In genomic region chr1:192506741-192507155, GRCh38 we compare ENCODE assay signal across 9 cellular contexts.
DNase-seq lines count a peak whose midpoint lies in the region; ATAC-seq and TF ChIP-seq lines count a peak whose summit lies in the region.
"Had no signal": no experiment of that assay in that cellular context is flagged by ENCODE, and none has a peak within 500 bp of the region (broad histone marks: within the 10 kb centered on the region; RNA-seq: fewer than 3 reads in every experiment).

No MANE protein-coding gene starts in this region.

- H3K4me1 Mint-ChIP-seq in activated naive CD8-positive, alpha-beta T cell treated with anti-CD3 and anti-CD28 coated beads, Interleukin-2, amount 50 U/mL, for 24 hours = no peaks in the 10 kb centered on the region
- H3K4me1 Mint-ChIP-seq in neural progenitor cell = peaks cover 2% of the 10 kb centered on the region

- H3K9me3 Mint-ChIP-seq in activated naive CD8-positive, alpha-beta T cell treated with anti-CD3 and anti-CD28 coated beads, Interleukin-2, amount 50 U/mL, for 24 hours = no peaks in the 10 kb centered on the region
- H3K9me3 Mint-ChIP-seq in neural progenitor cell = no peaks in the 10 kb centered on the region

- no peaks in the 10 kb centered on the region for H3K9me3 ChIP-seq in neural progenitor cell (ENCODE audit: low read depth)
- H3K9me3 ChIP-seq in tibial nerve = no peaks in the 10 kb centered on the region

- no peak overlapping the region for H3K4me2 ChIP-seq in neural progenitor cell

- H3K4me3 Mint-ChIP-seq in activated naive CD8-positive, alpha-beta T cell treated with anti-CD3 and anti-CD28 coated beads, Interleukin-2, amount 50 U/mL, for 24 hours = no peak overlapping the region
- H3K4me3 Mint-ChIP-seq in neural progenitor cell = no peak overlapping the region

- no peaks in the 10 kb centered on the region for H3K36me3 Mint-ChIP-seq in activated naive CD8-positive, alpha-beta T cell treated with anti-CD3 and anti-CD28 coated beads, Interleukin-2, amount 50 U/mL, for 24 hours (ENCODE audit: low read depth)
- no peaks in the 10 kb centered on the region for H3K36me3 Mint-ChIP-seq in neural progenitor cell

- H3F3A ChIP-seq in neural progenitor cell (ENCODE audit: low read depth) = no peaks in the 10 kb centered on the region

- no peaks in the 10 kb centered on the region for H3K27me3 Mint-ChIP-seq in activated naive CD8-positive, alpha-beta T cell treated with anti-CD3 and anti-CD28 coated beads, Interleukin-2, amount 50 U/mL, for 24 hours
- no peaks in the 10 kb centered on the region for H3K27me3 Mint-ChIP-seq in neural progenitor cell (ENCODE audit: insufficient read depth, low read depth)

- ATAC-seq in GM21526 (IDR thresholded peaks at IDR 0.05; ENCODE audit: low FRiP score, unreplicated experiment) (peak; percentile 92), HG03558 (IDR thresholded peaks at IDR 0.05; ENCODE audit: extremely low read depth, unreplicated experiment) (peak; percentile 98)
- ATAC-seq in activated naive CD8-positive, alpha-beta T cell treated with anti-CD3 and anti-CD28 coated beads, Interleukin-2, amount 50 U/mL, for 24 hours = peak; percentile 61

- peak; percentile 55 for TF ChIP-seq CTCF in neural progenitor cell (IDR thresholded peaks at IDR 0.05)
- TF ChIP-seq CTCF in tibial nerve (IDR thresholded peaks at IDR 0.05) = no peak

- H3K27me3 ChIP-seq in neural progenitor cell = no peaks in the 10 kb centered on the region
- H3K27me3 ChIP-seq in tibial nerve = no peaks in the 10 kb centered on the region

- H4K20me1 ChIP-seq in neural progenitor cell (ENCODE audit: low read depth) = no peaks in the 10 kb centered on the region

- no peak overlapping the region for H3K27ac Mint-ChIP-seq in activated naive CD8-positive, alpha-beta T cell treated with anti-CD3 and anti-CD28 coated beads, Interleukin-2, amount 50 U/mL, for 24 hours
- H3K27ac Mint-ChIP-seq in neural progenitor cell = no peak overlapping the region

- no peaks in the 10 kb centered on the region for H3K36me3 ChIP-seq in neural progenitor cell
- H3K36me3 ChIP-seq in tibial nerve = no peaks in the 10 kb centered on the region

- no peak for TF ChIP-seq POLR2A in tibial nerve (IDR thresholded peaks at IDR 0.05)

- no peaks in the 10 kb centered on the region for H3K4me1 ChIP-seq in neural progenitor cell
- no peaks in the 10 kb centered on the region for H3K4me1 ChIP-seq in tibial nerve

- H3K9ac ChIP-seq in neural progenitor cell = no peak overlapping the region

- H3K79me2 ChIP-seq in neural progenitor cell (ENCODE audit: low read depth) = no peaks in the 10 kb centered on the region

- H3K27ac ChIP-seq in neural progenitor cell (no peak overlapping the region), tibial nerve (no peak overlapping the region)
- H3K27ac ChIP-seq: C4-2B had no signal

- no peak overlapping the region for H2AFZ ChIP-seq in neural progenitor cell (replicated peaks)

- WGBS in tibial nerve, 2 donors = 67 to 71% methylated on average over 2 of the region's 2 CpGs

- H3K4me3 ChIP-seq in neural progenitor cell = no peak overlapping the region
- H3K4me3 ChIP-seq in tibial nerve = no peak overlapping the region

- no peak for TF ChIP-seq EP300 in tibial nerve (IDR thresholded peaks at IDR 0.05)

- peak; percentile 12 for DNase-seq in NK-92 treated with Interleukin-12 subunit alpha and Interleukin-12 subunit beta, amount 100 ng/mL, for 24 hours (lab: John Stamatoyannopoulos, UW)
- DNase-seq in NK-92 (lab: John Stamatoyannopoulos, UW; ENCODE audit: unreplicated experiment) (no peak), neural progenitor cell (ENCODE audit: low spot score) (peak; percentile 45), tibial nerve (ENCODE audit: low spot score in 2 of 2) (no peak), T-helper 9 cell (no peak)
- DNase-seq in activated naive CD8-positive, alpha-beta T cell treated with anti-CD3 and anti-CD28 coated beads, Interleukin-2, amount 50 U/mL, for 24 hours = no peak

Comparison
In these comparisons a context has a peak if more than half of its experiments do, and no peak if none do; other contexts are left out.
1. DNase-seq: peak in NK-92 treated with Interleukin-12 subunit alpha and Interleukin-12 subunit beta, amount 100 ng/mL, for 24 hours (single experiment) and neural progenitor cell (single experiment); none in NK-92 (single experiment), activated naive CD8-positive, alpha-beta T cell treated with anti-CD3 and anti-CD28 coated beads, Interleukin-2, amount 50 U/mL, for 24 hours (single experiment), tibial nerve (0 of 2) and T-helper 9 cell (single experiment).
2. Peak in every context shown above with its lines, with median percentiles within 50 percentile points of each other: ATAC-seq.